ENCODE assay signal across 1 cellular context in the genomic region with DNA sequence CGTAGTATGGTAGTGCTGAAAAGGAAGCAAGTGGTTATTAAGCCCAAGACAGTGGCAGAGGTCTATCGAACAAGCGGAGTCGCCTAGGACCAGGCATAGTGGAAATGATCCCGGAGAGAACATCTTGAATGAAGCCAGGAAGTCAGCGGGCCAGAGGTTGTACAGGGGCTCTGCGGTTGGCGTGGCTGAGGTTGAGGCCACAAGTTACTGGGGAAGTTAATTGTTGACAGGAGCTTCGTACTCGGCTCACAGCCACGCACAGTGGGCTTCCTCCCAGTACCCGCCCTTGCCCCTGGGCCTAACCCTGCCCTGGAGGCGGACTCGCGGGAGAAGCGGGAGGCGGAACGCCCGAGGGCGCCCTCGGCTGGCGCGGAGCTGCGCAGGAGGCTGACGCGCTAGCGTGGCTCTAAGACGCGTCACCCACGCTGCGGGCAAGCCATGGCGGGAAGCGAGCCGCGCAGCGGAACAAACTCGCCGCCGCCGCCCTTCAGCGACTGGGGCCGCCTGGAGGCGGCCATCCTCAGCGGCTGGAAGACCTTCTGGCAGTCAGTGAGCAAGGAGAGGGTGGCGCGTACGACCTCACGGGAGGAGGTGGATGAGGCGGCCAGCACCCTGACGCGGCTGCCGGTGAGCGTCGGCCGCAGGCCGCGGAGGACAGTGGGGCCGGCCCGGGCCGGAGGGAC.
A peak's percentile ranks its signal among the peaks of the same experiment; 100 is the strongest.
TF ChIP-seq lines count a peak whose summit lies in the region.

A gene with protein sequence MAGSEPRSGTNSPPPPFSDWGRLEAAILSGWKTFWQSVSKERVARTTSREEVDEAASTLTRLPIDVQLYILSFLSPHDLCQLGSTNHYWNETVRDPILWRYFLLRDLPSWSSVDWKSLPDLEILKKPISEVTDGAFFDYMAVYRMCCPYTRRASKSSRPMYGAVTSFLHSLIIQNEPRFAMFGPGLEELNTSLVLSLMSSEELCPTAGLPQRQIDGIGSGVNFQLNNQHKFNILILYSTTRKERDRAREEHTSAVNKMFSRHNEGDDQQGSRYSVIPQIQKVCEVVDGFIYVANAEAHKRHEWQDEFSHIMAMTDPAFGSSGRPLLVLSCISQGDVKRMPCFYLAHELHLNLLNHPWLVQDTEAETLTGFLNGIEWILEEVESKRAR (plus strand): TSS at position 410 of the 683 bp plus-strand sequence. CDS start 29 bp downstream, at position 439.

TF ChIP-seq in K562, 482 proteins besides CTCF, POLR2A, EP300 and RAD21 (continued from another document and continues in another):
- TF ChIP-seq, protein P1, sequence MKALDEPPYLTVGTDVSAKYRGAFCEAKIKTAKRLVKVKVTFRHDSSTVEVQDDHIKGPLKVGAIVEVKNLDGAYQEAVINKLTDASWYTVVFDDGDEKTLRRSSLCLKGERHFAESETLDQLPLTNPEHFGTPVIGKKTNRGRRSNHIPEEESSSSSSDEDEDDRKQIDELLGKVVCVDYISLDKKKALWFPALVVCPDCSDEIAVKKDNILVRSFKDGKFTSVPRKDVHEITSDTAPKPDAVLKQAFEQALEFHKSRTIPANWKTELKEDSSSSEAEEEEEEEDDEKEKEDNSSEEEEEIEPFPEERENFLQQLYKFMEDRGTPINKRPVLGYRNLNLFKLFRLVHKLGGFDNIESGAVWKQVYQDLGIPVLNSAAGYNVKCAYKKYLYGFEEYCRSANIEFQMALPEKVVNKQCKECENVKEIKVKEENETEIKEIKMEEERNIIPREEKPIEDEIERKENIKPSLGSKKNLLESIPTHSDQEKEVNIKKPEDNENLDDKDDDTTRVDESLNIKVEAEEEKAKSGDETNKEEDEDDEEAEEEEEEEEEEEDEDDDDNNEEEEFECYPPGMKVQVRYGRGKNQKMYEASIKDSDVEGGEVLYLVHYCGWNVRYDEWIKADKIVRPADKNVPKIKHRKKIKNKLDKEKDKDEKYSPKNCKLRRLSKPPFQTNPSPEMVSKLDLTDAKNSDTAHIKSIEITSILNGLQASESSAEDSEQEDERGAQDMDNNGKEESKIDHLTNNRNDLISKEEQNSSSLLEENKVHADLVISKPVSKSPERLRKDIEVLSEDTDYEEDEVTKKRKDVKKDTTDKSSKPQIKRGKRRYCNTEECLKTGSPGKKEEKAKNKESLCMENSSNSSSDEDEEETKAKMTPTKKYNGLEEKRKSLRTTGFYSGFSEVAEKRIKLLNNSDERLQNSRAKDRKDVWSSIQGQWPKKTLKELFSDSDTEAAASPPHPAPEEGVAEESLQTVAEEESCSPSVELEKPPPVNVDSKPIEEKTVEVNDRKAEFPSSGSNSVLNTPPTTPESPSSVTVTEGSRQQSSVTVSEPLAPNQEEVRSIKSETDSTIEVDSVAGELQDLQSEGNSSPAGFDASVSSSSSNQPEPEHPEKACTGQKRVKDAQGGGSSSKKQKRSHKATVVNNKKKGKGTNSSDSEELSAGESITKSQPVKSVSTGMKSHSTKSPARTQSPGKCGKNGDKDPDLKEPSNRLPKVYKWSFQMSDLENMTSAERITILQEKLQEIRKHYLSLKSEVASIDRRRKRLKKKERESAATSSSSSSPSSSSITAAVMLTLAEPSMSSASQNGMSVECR (CRISPR knock-in tag; IDR thresholded peaks at IDR 0.05) = no peak
- TF ChIP-seq CCNT2 (IDR thresholded peaks at IDR 0.05; ENCODE audit: borderline replicate concordance, extremely low read depth, insufficient read length, low read depth, low read length) = peak; percentile 78
- no peak for TF ChIP-seq ZKSCAN8 (CRISPR knock-in tag; IDR thresholded peaks at IDR 0.05)
- TF ChIP-seq, protein P2, sequence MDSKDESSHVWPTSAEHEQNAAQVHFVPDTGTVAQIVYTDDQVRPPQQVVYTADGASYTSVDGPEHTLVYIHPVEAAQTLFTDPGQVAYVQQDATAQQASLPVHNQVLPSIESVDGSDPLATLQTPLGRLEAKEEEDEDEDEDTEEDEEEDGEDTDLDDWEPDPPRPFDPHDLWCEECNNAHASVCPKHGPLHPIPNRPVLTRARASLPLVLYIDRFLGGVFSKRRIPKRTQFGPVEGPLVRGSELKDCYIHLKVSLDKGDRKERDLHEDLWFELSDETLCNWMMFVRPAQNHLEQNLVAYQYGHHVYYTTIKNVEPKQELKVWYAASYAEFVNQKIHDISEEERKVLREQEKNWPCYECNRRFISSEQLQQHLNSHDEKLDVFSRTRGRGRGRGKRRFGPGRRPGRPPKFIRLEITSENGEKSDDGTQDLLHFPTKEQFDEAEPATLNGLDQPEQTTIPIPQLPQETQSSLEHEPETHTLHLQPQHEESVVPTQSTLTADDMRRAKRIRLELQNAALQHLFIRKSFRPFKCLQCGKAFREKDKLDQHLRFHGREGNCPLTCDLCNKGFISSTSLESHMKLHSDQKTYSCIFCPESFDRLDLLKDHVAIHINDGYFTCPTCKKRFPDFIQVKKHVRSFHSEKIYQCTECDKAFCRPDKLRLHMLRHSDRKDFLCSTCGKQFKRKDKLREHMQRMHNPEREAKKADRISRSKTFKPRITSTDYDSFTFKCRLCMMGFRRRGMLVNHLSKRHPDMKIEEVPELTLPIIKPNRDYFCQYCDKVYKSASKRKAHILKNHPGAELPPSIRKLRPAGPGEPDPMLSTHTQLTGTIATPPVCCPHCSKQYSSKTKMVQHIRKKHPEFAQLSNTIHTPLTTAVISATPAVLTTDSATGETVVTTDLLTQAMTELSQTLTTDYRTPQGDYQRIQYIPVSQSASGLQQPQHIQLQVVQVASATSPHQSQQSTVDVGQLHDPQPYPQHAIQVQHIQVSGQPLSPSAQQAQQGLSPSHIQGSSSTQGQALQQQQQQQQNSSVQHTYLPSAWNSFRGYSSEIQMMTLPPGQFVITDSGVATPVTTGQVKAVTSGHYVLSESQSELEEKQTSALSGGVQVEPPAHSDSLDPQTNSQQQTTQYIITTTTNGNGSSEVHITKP (IDR thresholded peaks at IDR 0.05; ENCODE audit: partially characterized antibody) = no peak
- TF ChIP-seq, protein P3, sequence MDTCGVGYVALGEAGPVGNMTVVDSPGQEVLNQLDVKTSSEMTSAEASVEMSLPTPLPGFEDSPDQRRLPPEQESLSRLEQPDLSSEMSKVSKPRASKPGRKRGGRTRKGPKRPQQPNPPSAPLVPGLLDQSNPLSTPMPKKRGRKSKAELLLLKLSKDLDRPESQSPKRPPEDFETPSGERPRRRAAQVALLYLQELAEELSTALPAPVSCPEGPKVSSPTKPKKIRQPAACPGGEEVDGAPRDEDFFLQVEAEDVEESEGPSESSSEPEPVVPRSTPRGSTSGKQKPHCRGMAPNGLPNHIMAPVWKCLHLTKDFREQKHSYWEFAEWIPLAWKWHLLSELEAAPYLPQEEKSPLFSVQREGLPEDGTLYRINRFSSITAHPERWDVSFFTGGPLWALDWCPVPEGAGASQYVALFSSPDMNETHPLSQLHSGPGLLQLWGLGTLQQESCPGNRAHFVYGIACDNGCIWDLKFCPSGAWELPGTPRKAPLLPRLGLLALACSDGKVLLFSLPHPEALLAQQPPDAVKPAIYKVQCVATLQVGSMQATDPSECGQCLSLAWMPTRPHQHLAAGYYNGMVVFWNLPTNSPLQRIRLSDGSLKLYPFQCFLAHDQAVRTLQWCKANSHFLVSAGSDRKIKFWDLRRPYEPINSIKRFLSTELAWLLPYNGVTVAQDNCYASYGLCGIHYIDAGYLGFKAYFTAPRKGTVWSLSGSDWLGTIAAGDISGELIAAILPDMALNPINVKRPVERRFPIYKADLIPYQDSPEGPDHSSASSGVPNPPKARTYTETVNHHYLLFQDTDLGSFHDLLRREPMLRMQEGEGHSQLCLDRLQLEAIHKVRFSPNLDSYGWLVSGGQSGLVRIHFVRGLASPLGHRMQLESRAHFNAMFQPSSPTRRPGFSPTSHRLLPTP (IDR thresholded peaks at IDR 0.05; ENCODE audit: borderline replicate concordance, extremely low read depth, insufficient read length) = peak; percentile 6
- no peak for TF ChIP-seq MAFF (IDR thresholded peaks at IDR 0.05; ENCODE audit: low read length)
- TF ChIP-seq, protein P4, sequence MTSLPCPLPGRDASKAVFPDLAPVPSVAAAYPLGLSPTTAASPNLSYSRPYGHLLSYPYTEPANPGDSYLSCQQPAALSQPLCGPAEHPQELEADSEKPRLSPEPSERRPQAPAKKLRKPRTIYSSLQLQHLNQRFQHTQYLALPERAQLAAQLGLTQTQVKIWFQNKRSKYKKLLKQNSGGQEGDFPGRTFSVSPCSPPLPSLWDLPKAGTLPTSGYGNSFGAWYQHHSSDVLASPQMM (CRISPR knock-in tag; IDR thresholded peaks at IDR 0.05) = no peak
- TF ChIP-seq, protein P5, sequence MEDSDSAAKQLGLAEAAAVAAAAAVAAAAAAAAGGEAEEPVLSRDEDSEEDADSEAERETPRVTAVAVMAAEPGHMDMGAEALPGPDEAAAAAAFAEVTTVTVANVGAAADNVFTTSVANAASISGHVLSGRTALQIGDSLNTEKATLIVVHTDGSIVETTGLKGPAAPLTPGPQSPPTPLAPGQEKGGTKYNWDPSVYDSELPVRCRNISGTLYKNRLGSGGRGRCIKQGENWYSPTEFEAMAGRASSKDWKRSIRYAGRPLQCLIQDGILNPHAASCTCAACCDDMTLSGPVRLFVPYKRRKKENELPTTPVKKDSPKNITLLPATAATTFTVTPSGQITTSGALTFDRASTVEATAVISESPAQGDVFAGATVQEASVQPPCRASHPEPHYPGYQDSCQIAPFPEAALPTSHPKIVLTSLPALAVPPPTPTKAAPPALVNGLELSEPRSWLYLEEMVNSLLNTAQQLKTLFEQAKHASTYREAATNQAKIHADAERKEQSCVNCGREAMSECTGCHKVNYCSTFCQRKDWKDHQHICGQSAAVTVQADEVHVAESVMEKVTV (CRISPR knock-in tag; IDR thresholded peaks at IDR 0.05) = peak; percentile 42
- no peak for TF ChIP-seq PYGO2 (tag; IDR thresholded peaks at IDR 0.05)
- no peak for TF ChIP-seq ZNF551 (CRISPR knock-in tag; IDR thresholded peaks at IDR 0.05)
- TF ChIP-seq HMG20A (CRISPR knock-in tag; conservative IDR thresholded peaks at IDR 0.05) = no peak
- TF ChIP-seq CEBPG (CRISPR knock-in tag; IDR thresholded peaks at IDR 0.05) = no peak
- TF ChIP-seq CEBPG (tag; conservative IDR thresholded peaks at IDR 0.05 in 1 of 2, IDR thresholded peaks at IDR 0.05 in 1 of 2) = no peak
- TF ChIP-seq, protein P6, sequence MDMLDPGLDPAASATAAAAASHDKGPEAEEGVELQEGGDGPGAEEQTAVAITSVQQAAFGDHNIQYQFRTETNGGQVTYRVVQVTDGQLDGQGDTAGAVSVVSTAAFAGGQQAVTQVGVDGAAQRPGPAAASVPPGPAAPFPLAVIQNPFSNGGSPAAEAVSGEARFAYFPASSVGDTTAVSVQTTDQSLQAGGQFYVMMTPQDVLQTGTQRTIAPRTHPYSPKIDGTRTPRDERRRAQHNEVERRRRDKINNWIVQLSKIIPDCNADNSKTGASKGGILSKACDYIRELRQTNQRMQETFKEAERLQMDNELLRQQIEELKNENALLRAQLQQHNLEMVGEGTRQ (CRISPR knock-in tag; IDR thresholded peaks at IDR 0.05) = no peak
- no peak for TF ChIP-seq PPARD (CRISPR knock-in tag; IDR thresholded peaks at IDR 0.05)
- peak; percentile 93; the same call in 1 of the 2 replicates for TF ChIP-seq CBX1 (IDR thresholded peaks at IDR 0.05; ENCODE audit: low read depth)
- TF ChIP-seq, protein P7, sequence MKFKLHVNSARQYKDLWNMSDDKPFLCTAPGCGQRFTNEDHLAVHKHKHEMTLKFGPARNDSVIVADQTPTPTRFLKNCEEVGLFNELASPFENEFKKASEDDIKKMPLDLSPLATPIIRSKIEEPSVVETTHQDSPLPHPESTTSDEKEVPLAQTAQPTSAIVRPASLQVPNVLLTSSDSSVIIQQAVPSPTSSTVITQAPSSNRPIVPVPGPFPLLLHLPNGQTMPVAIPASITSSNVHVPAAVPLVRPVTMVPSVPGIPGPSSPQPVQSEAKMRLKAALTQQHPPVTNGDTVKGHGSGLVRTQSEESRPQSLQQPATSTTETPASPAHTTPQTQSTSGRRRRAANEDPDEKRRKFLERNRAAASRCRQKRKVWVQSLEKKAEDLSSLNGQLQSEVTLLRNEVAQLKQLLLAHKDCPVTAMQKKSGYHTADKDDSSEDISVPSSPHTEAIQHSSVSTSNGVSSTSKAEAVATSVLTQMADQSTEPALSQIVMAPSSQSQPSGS (CRISPR knock-in tag; IDR thresholded peaks at IDR 0.05) = no peak
- TF ChIP-seq ZZZ3 (IDR thresholded peaks at IDR 0.05) = peak; percentile 73; the same call in 1 of the 2 replicates
- TF ChIP-seq, protein P8, sequence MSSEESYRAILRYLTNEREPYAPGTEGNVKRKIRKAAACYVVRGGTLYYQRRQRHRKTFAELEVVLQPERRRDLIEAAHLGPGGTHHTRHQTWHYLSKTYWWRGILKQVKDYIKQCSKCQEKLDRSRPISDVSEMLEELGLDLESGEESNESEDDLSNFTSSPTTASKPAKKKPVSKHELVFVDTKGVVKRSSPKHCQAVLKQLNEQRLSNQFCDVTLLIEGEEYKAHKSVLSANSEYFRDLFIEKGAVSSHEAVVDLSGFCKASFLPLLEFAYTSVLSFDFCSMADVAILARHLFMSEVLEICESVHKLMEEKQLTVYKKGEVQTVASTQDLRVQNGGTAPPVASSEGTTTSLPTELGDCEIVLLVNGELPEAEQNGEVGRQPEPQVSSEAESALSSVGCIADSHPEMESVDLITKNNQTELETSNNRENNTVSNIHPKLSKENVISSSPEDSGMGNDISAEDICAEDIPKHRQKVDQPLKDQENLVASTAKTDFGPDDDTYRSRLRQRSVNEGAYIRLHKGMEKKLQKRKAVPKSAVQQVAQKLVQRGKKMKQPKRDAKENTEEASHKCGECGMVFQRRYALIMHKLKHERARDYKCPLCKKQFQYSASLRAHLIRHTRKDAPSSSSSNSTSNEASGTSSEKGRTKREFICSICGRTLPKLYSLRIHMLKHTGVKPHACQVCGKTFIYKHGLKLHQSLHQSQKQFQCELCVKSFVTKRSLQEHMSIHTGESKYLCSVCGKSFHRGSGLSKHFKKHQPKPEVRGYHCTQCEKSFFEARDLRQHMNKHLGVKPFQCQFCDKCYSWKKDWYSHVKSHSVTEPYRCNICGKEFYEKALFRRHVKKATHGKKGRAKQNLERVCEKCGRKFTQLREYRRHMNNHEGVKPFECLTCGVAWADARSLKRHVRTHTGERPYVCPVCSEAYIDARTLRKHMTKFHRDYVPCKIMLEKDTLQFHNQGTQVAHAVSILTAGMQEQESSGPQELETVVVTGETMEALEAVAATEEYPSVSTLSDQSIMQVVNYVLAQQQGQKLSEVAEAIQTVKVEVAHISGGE (CRISPR knock-in tag; IDR thresholded peaks at IDR 0.05) = peak in 1 of 3 experiments; percentile 71; a peak in 3 of 6 replicates
- TF ChIP-seq SAFB (IDR thresholded peaks at IDR 0.05; ENCODE audit: borderline replicate concordance, low read depth, low read length) = peak; percentile 98
- peak; percentile 79 for TF ChIP-seq MTA1 (IDR thresholded peaks at IDR 0.05; ENCODE audit: borderline replicate concordance)
- TF ChIP-seq MTA3 (IDR thresholded peaks at IDR 0.05; ENCODE audit: borderline replicate concordance) = peak; percentile 96
- no peak for TF ChIP-seq PHB (CRISPR knock-in tag; IDR thresholded peaks at IDR 0.05)
- TF ChIP-seq TARDBP (IDR thresholded peaks at IDR 0.05) = peak; percentile 97
- TF ChIP-seq, protein P9, sequence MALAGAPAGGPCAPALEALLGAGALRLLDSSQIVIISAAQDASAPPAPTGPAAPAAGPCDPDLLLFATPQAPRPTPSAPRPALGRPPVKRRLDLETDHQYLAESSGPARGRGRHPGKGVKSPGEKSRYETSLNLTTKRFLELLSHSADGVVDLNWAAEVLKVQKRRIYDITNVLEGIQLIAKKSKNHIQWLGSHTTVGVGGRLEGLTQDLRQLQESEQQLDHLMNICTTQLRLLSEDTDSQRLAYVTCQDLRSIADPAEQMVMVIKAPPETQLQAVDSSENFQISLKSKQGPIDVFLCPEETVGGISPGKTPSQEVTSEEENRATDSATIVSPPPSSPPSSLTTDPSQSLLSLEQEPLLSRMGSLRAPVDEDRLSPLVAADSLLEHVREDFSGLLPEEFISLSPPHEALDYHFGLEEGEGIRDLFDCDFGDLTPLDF (CRISPR knock-in tag; IDR thresholded peaks at IDR 0.05) = peak; percentile 96
- TF ChIP-seq XRCC5 (IDR thresholded peaks at IDR 0.05; ENCODE audit: low read depth, low read length) = peak; percentile 81; the same call in 1 of the 2 replicates
- TF ChIP-seq SMARCE1 (IDR thresholded peaks at IDR 0.05) = peak; percentile 74
- TF ChIP-seq MTA2 (IDR thresholded peaks at IDR 0.05; ENCODE audit: low read depth) = peak; percentile 37
- TF ChIP-seq ATF1 (CRISPR knock-in tag; IDR thresholded peaks at IDR 0.05) = peak; percentile 77
- peak; percentile 97 for TF ChIP-seq ATF1 (tag; IDR thresholded peaks at IDR 0.05)
